Comparison of ENCODE assay signal across 1 cellular context in genomic region chr2:131067465-131067864, GRCh38.
TF ChIP-seq lines count a peak whose summit lies in the region.

No MANE protein-coding gene starts in this region.

TF ChIP-seq in K562, 482 proteins besides CTCF, POLR2A, EP300 and RAD21:
- 0 out of 2 replicates have a peak, but pooled peaks have one; percentile 10 for TF ChIP-seq ZNF316 (IDR thresholded peaks at IDR 0.05)
- no peak for TF ChIP-seq ZNF3 (CRISPR knock-in tag; IDR thresholded peaks at IDR 0.05)
- TF ChIP-seq NFIX (CRISPR knock-in tag; IDR thresholded peaks at IDR 0.05; ENCODE audit: low read depth) = peak; percentile 88
- TF ChIP-seq NFIC (IDR thresholded peaks at IDR 0.05) = peak; percentile 97
TF ChIP-seq in K562: peak in this region for 3.
